20 cellular contexts compared by ENCODE assay signal in genomic region chr6:1841131-1841530, GRCh38.
"Had no signal": no experiment of that assay in that cellular context is flagged by ENCODE, and none has a peak within 500 bp of the region (broad histone marks: within the 10 kb centered on the region; RNA-seq: fewer than 3 reads in every experiment).

No MANE protein-coding gene starts in this region.

- H3K36me3 ChIP-seq: lower lobe of right lung, neutrophil, transverse colon, vagina had no signal

- H3K27me3 ChIP-seq: neutrophil, transverse colon, vagina had no signal

- H3K9me3 ChIP-seq: lower lobe of right lung, neutrophil, transverse colon had no signal

- ATAC-seq: activated CD4-positive, alpha-beta T cell treated with anti-CD3 and anti-CD28 coated beads for 36 hours; lower lobe of right lung; natural killer cell treated with Interleukin-12 subunit alpha and Interleukin-12 subunit beta and Interleukin-15 and Interleukin-18, amount 100 ng/mL, for 72 hours; stimulated activated naive B cell treated with anti-CD40 and anti-IgM and Interleukin-4, amounts not matched to agents 10 μg/mL and 1 μg/mL and 100 μg/mL, for 72 hours had no signal

- H3K4me3 ChIP-seq: lower lobe of right lung, transverse colon, vagina had no signal

- H3K27ac ChIP-seq: lower lobe of right lung, neutrophil, transverse colon, vagina had no signal

- H3K4me1 ChIP-seq: lower lobe of right lung, transverse colon, vagina had no signal

- FAIRE-seq: colon, endometrium, islet of Langerhans, TTC549 had no signal

- DNase-seq: activated CD4-positive, alpha-beta memory T cell treated with anti-CD3 and anti-CD28 coated beads for 36 hours; activated CD4-positive, alpha-beta T cell treated with anti-CD3 and anti-CD28 coated beads for 36 hours; activated gamma-delta T cell treated with Interleukin-2 at 50 U/mL for 16 hours; activated T-cell treated with anti-CD3 and anti-CD28 coated beads for 4 hours; amniotic stem cell; caudate nucleus; erythroblast; foreskin fibroblast; hippocampal formation; lower lobe of right lung; posterior cingulate gyrus; stimulated activated naive B cell treated with anti-CD40 and anti-IgM and Interleukin-4, amounts not matched to agents 10 μg/mL and 1 μg/mL and 100 μg/mL, for 72 hours; transverse colon had no signal
